Comparison of ENCODE assay signal across 1 cellular context in genomic region chr10:93075369-93076221, GRCh38.
TF ChIP-seq lines count a peak whose summit lies in the region.

No MANE protein-coding gene starts in this region.

TF ChIP-seq in GM23338, 12 proteins besides CTCF, POLR2A, EP300 and RAD21 (continued from another document):
- no peak for TF ChIP-seq POLR2AphosphoS5 (IDR thresholded peaks at IDR 0.05; ENCODE audit: low read depth)
